20 cellular contexts compared by ENCODE assay signal in genomic region chr5:169549453-169549852, GRCh38. TPM values are rescaled to one million over a fixed set of nuclear protein-coding genes. Genes with fewer than 3 reads are reported as not detected.
DNase-seq lines count a peak whose midpoint lies in the region; ATAC-seq and TF ChIP-seq lines count a peak whose summit lies in the region.
"Had no signal": no experiment of that assay in that cellular context is flagged by ENCODE, and none has a peak within 500 bp of the region (broad histone marks: within the 10 kb centered on the region; RNA-seq: fewer than 3 reads in every experiment).

No MANE protein-coding gene starts in this region.

- H3K4me2 ChIP-seq in GM23248 (ENCODE audit: unreplicated experiment) = no peak overlapping the region
- H3K4me2 ChIP-seq: A549 had no signal

- peak; percentile 75 for ATAC-seq in SK-N-SH treated with all-trans-retinoic acid at 6 μM for 48 hours

- H3K9me2 ChIP-seq in GM23248 (ENCODE audit: insufficient read depth) = no peaks in the 10 kb centered on the region

- intact Hi-C loops in head of caudate nucleus (cut with DNase I) = no loop called here

- no peak overlapping the region for H3K27ac ChIP-seq in GM23248

- no peaks in the 10 kb centered on the region for H3K79me2 ChIP-seq in GM23248 (ENCODE audit: insufficient read depth)

- no peak overlapping the region for H3K9ac ChIP-seq in GM23248

- in situ Hi-C loops in GM23248 (cut with MboI) = no loop called here

- no peak for TF ChIP-seq CTCF in fibroblast of mammary gland (conservative IDR thresholded peaks at IDR 0.05; ENCODE audit: control insufficient read depth, insufficient read depth, low read depth, low read length)

- H3K36me3 ChIP-seq in GM23248 (ENCODE audit: low read depth) = no peaks in the 10 kb centered on the region
- H3K36me3 ChIP-seq: HAP-1 had no signal

- no peaks in the 10 kb centered on the region for H3K9me3 ChIP-seq in GM23248 (ENCODE audit: low read depth)
- H3K9me3 ChIP-seq: HAP-1 had no signal

- no peaks in the 10 kb centered on the region for H3K27me3 ChIP-seq in GM23248 (replicated peaks; ENCODE audit: insufficient read depth)

- H2AFZ ChIP-seq in GM23248 = no peak overlapping the region

- no peak overlapping the region for H3K4me3 ChIP-seq in GM23248
- H3K4me3 ChIP-seq in fibroblast of mammary gland (ENCODE audit: control insufficient read depth, low read depth, low read length) = no peak overlapping the region
- H3K4me3 ChIP-seq: A549, HAP-1 had no signal

- H3K4me1 ChIP-seq in GM23248 (ENCODE audit: insufficient read depth) = peaks cover 49% of the 10 kb centered on the region
- H3K4me1 ChIP-seq: HAP-1 had no signal

- DNase-seq in GM23248 (peak; percentile 40), fibroblast of mammary gland (ENCODE audit: low read depth) (peak; percentile 36), mesenteric fat pad (ENCODE audit: low spot score) (no peak), head of caudate nucleus (no peak), SKM-1 treated with dmso at 0.1 percent for 144 hours (lab: John Stamatoyannopoulos, UW; ENCODE audit: unreplicated experiment) (no peak)
- DNase-seq in activated naive CD4-positive, alpha-beta T cell (lab: John Stamatoyannopoulos, UW) = no peak
- DNase-seq: 8988T; ACHN; C1 segment of cervical spinal cord; Calu3; CD4-positive, alpha-beta memory T cell; COR-L47; DMS53; DMS79 treated with DMSO at 0.1 percent for 48 hours; GF-D8; GOT3; HFFc6 had no signal

- no peaks in the 10 kb centered on the region for H4K20me1 ChIP-seq in GM23248 (ENCODE audit: insufficient read depth)

- H3F3A ChIP-seq in GM23248 (ENCODE audit: insufficient read depth) = peaks cover 17% of the 10 kb centered on the region

TF ChIP-seq in SK-N-SH treated with all-trans-retinoic acid at 6 μM for 48 hours, 23 proteins besides CTCF, POLR2A, EP300 and RAD21:
- TF ChIP-seq, protein P1, sequence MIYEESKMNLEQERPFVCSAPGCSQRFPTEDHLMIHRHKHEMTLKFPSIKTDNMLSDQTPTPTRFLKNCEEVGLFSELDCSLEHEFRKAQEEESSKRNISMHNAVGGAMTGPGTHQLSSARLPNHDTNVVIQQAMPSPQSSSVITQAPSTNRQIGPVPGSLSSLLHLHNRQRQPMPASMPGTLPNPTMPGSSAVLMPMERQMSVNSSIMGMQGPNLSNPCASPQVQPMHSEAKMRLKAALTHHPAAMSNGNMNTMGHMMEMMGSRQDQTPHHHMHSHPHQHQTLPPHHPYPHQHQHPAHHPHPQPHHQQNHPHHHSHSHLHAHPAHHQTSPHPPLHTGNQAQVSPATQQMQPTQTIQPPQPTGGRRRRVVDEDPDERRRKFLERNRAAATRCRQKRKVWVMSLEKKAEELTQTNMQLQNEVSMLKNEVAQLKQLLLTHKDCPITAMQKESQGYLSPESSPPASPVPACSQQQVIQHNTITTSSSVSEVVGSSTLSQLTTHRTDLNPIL (CRISPR knock-in tag; IDR thresholded peaks at IDR 0.05; ENCODE audit: low read depth) = peak; percentile 84
- TF ChIP-seq ZC3H10 (CRISPR knock-in tag; IDR thresholded peaks at IDR 0.05) (0 out of 2 replicates have a peak, but pooled peaks have one; percentile 36), ISL1 (CRISPR knock-in tag; IDR thresholded peaks at IDR 0.05) (peak; percentile 62), POU6F1 (CRISPR knock-in tag; IDR thresholded peaks at IDR 0.05; ENCODE audit: borderline replicate concordance, low read depth) (no peak), GLIS3 (CRISPR knock-in tag; IDR thresholded peaks at IDR 0.05) (no peak)
- TF ChIP-seq, protein P2, sequence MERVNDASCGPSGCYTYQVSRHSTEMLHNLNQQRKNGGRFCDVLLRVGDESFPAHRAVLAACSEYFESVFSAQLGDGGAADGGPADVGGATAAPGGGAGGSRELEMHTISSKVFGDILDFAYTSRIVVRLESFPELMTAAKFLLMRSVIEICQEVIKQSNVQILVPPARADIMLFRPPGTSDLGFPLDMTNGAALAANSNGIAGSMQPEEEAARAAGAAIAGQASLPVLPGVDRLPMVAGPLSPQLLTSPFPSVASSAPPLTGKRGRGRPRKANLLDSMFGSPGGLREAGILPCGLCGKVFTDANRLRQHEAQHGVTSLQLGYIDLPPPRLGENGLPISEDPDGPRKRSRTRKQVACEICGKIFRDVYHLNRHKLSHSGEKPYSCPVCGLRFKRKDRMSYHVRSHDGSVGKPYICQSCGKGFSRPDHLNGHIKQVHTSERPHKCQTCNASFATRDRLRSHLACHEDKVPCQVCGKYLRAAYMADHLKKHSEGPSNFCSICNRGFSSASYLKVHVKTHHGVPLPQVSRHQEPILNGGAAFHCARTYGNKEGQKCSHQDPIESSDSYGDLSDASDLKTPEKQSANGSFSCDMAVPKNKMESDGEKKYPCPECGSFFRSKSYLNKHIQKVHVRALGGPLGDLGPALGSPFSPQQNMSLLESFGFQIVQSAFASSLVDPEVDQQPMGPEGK (CRISPR knock-in tag; IDR thresholded peaks at IDR 0.05; ENCODE audit: borderline replicate concordance) = peak; percentile 44; the same call in 1 of the 2 replicates
- TF ChIP-seq, protein P3, sequence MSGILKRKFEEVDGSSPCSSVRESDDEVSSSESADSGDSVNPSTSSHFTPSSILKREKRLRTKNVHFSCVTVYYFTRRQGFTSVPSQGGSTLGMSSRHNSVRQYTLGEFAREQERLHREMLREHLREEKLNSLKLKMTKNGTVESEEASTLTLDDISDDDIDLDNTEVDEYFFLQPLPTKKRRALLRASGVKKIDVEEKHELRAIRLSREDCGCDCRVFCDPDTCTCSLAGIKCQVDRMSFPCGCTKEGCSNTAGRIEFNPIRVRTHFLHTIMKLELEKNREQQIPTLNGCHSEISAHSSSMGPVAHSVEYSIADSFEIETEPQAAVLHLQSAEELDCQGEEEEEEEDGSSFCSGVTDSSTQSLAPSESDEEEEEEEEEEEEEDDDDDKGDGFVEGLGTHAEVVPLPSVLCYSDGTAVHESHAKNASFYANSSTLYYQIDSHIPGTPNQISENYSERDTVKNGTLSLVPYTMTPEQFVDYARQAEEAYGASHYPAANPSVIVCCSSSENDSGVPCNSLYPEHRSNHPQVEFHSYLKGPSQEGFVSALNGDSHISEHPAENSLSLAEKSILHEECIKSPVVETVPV (CRISPR knock-in tag; IDR thresholded peaks at IDR 0.05) = peak; percentile 22; the same call in 1 of the 2 replicates

RNA-seq across cellular contexts. Expression of gene SPDL1, which starts 34.1 kb away (rescaled TPM):
- total RNA-seq in GM23248 (2014; rRNA removed; shearing (Covaris generic)) = 123 and 215 TPM in 2 replicates
- polyA plus RNA-seq in GM23248 (2016; fragmentation: Nextera tagmentation; extraction: Ambion mirVana) = 177 TPM in 2 replicates
- total RNA-seq in mesenteric fat pad = 7.0 TPM

Comparison
In these comparisons a context has a peak if more than half of its experiments do, and no peak if none do; other contexts are left out.
1. DNase-seq: peak in GM23248 (single experiment) and fibroblast of mammary gland (single experiment); none in mesenteric fat pad (single experiment), head of caudate nucleus (0 of 42), activated naive CD4-positive, alpha-beta T cell (0 of 4) and SKM-1 treated with dmso at 0.1 percent for 144 hours (single experiment).
2. RNA of gene SPDL1, which starts 34.1 kb away (total RNA-seq): 123 to 215 TPM in GM23248; 7.0 TPM in mesenteric fat pad (single experiment); every median in the first group is over 10 times any median in the second.